16 cellular contexts compared by ENCODE assay signal in the genomic region with DNA sequence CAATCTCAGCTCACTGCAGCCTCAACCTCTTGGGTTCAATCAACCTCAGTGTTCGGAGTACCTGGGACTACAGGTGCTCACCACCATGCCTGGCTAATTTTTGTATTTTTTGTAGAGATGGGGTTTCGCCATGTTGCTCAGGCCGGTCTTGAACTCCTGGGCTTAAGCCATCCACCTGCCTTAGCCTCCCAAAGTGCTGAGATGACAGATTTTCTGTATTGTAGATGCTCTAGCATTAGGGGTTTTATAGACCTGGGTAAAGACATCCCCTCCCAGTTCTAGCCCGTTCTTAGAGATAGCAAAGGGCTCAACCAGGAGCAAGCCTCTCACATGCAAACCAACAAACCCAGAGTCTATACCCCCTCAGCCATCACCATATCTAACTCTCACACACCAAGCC.
"Had no signal": no experiment of that assay in that cellular context is flagged by ENCODE, and none has a peak within 500 bp of the region (broad histone marks: within the 10 kb centered on the region; RNA-seq: fewer than 3 reads in every experiment).

No MANE protein-coding gene starts in this region.

- H3K4me3 ChIP-seq: left lung had no signal

- H3K36me3 ChIP-seq: left lung had no signal

- H3K4me3 Mint-ChIP-seq: activated CD4-positive, alpha-beta T cell treated with anti-CD3 and anti-CD28 coated beads, Interleukin-2, amount 10 ng/mL, durations not matched to agents 7 days and 5 days; activated naive CD4-positive, alpha-beta T cell treated with anti-CD3 and anti-CD28 coated beads, Interleukin-2, amount 10 ng/mL, durations not matched to agents 7 days and 5 days; naive thymus-derived CD4-positive, alpha-beta T cell had no signal

- DNase-seq: activated CD4-positive, alpha-beta T cell treated with anti-CD3 and anti-CD28 coated beads, Interleukin-2, amount 10 ng/mL, durations not matched to agents 7 days and 5 days; activated naive CD4-positive, alpha-beta T cell treated with anti-CD3 and anti-CD28 coated beads, Interleukin-2, amount 10 ng/mL, durations not matched to agents 7 days and 5 days; hippocampal formation; kidney; left lung; mammary epithelial cell; naive thymus-derived CD4-positive, alpha-beta T cell; retina; stimulated activated CD4-positive, alpha-beta T cell treated with anti-CD3 and anti-CD28 coated beads, Interleukin-2, amount 100 ng/mL, for 48 hours; stimulated activated naive CD4-positive, alpha-beta T cell; substantia nigra; T-helper 2 cell; trophoblast cell had no signal

- H3K27ac ChIP-seq: left lung had no signal

- H3K27ac Mint-ChIP-seq: activated CD4-positive, alpha-beta T cell treated with anti-CD3 and anti-CD28 coated beads, Interleukin-2, amount 10 ng/mL, durations not matched to agents 7 days and 5 days had no signal

- H3K9me3 ChIP-seq: left lung had no signal

- H3K27me3 ChIP-seq: left lung had no signal

- ATAC-seq: esophagus mucosa; left lung; naive thymus-derived CD4-positive, alpha-beta T cell had no signal

- H3K27me3 Mint-ChIP-seq: activated CD4-positive, alpha-beta T cell treated with anti-CD3 and anti-CD28 coated beads, Interleukin-2, amount 10 ng/mL, durations not matched to agents 7 days and 5 days; activated naive CD4-positive, alpha-beta T cell treated with anti-CD3 and anti-CD28 coated beads, Interleukin-2, amount 10 ng/mL, durations not matched to agents 7 days and 5 days; naive thymus-derived CD4-positive, alpha-beta T cell had no signal

- FAIRE-seq: colon, kidney, TTC549 had no signal
